8 cellular contexts compared by ENCODE assay signal in genomic region chr11:44775366-44776356, GRCh38. TPM values are rescaled to one million over a fixed set of nuclear protein-coding genes. Genes with fewer than 3 reads are reported as not detected.
DNase-seq lines count a peak whose midpoint lies in the region; ATAC-seq, FAIRE-seq and TF ChIP-seq lines count a peak whose summit lies in the region.

No MANE protein-coding gene starts in this region.

- no peaks in the 10 kb centered on the region for H3K4me1 ChIP-seq in fibroblast of lung (ENCODE audit: control insufficient read depth, extremely low read depth, insufficient read depth, low read length)

- DNase-seq in AG20443 (ENCODE audit: low spot score): peak; percentile 66
- DNase-seq in GM19240 (ENCODE audit: insufficient read length, low spot score): peak; percentile 45
- peak; percentile 85 for DNase-seq in NCI-H82 treated with DMSO at 0.1 percent for 48 hours (lab: John Stamatoyannopoulos, UW; ENCODE audit: unreplicated experiment)
- DNase-seq in activated CD8-positive, alpha-beta memory T cell treated with anti-CD3 and anti-CD28 coated beads, Interleukin-2, amount 50 U/mL, for 1 hour (ENCODE audit: extremely low read depth): peak; percentile 19
- DNase-seq in fibroblast of lung (ENCODE audit: low read depth in 2 of 2): peak; percentile 25 to 26
- DNase-seq in osteocyte (ENCODE audit: extremely low spot score, unreplicated experiment): no peak
- peak; percentile 82 for DNase-seq in urothelium cell line (ENCODE audit: low spot score)

- H3K36me3 Mint-ChIP-seq in osteocyte (ENCODE audit: unreplicated experiment): no peaks in the 10 kb centered on the region

- no peak overlapping the region for H3K4me3 Mint-ChIP-seq in osteocyte (ENCODE audit: unreplicated experiment)

- H3K9me3 Mint-ChIP-seq in osteocyte (ENCODE audit: unreplicated experiment): no peaks in the 10 kb centered on the region

- no peak for ATAC-seq in HG02870 (IDR thresholded peaks at IDR 0.05; ENCODE audit: unreplicated experiment)

- no peaks in the 10 kb centered on the region for H3K79me2 ChIP-seq in fibroblast of lung (ENCODE audit: control insufficient read depth, insufficient read depth, low read length)

- H3K4me2 ChIP-seq in fibroblast of lung (ENCODE audit: extremely low read depth, insufficient read depth, low read length): no peak overlapping the region

- no peak overlapping the region for H3K4me3 ChIP-seq in fibroblast of lung (replicated peaks in 1 of 4; ENCODE audit: control extremely low read depth in 1 of 4, insufficient read depth in 1 of 4, low read depth in 3 of 4, low read length in 4 of 4)

- FAIRE-seq in urothelium cell line (lab: Jason Lieb, UNC): peak; percentile 9

- no peaks in the 10 kb centered on the region for H3K9me3 ChIP-seq in fibroblast of lung (ENCODE audit: control insufficient read depth, insufficient read depth, low read depth, low read length)

- no peak overlapping the region for H3K9ac ChIP-seq in fibroblast of lung (ENCODE audit: insufficient read depth, low read length)

- no peaks in the 10 kb centered on the region for H3K36me3 ChIP-seq in fibroblast of lung (ENCODE audit: control insufficient read depth, insufficient read depth, low read length)

- no peak overlapping the region for H3K27ac ChIP-seq in fibroblast of lung (ENCODE audit: insufficient read depth, low read length)

- H2AFZ ChIP-seq in fibroblast of lung (ENCODE audit: low read length): no peak overlapping the region

- no peak overlapping the region for H3K27ac Mint-ChIP-seq in osteocyte (ENCODE audit: unreplicated experiment)

- peak; percentile 61 to 65 for TF ChIP-seq CTCF in fibroblast of lung (conservative IDR thresholded peaks at IDR 0.05 in 1 of 2, IDR thresholded peaks at IDR 0.05 in 1 of 2; ENCODE audit: low read depth in 1 of 2, low read length in 2 of 2)
- peak; percentile 70 for TF ChIP-seq CTCF in osteocyte (IDR thresholded peaks at IDR 0.05)

- H3K27me3 Mint-ChIP-seq in osteocyte (ENCODE audit: unreplicated experiment): no peaks in the 10 kb centered on the region

- peaks cover 18% of the 10 kb centered on the region for H3K4me1 Mint-ChIP-seq in osteocyte (ENCODE audit: unreplicated experiment)

- H4K20me1 ChIP-seq in fibroblast of lung (ENCODE audit: control insufficient read depth, extremely low read depth, insufficient read depth, low read length): no peaks in the 10 kb centered on the region

- peaks cover 14% of the 10 kb centered on the region for H3K27me3 ChIP-seq in fibroblast of lung (ENCODE audit: control insufficient read depth, insufficient read depth, low read length)

RNA-seq across cellular contexts. Expression of gene TSPAN18, which starts 48.9 kb away (rescaled TPM):
- total RNA-seq in fibroblast of lung (0.26 TPM in 1 of 2 replicates, not detected in the other), osteocyte (13.4 and 14.2 TPM in 2 replicates)
- 0.09 and 0.15 TPM in 2 replicates for polyA plus RNA-seq in fibroblast of lung
- 0.20 and 0.58 TPM in 2 replicates for polyA plus RNA-seq in fibroblast of lung (2012)
- 0.55 TPM in 1 of 2 replicates, not detected in the other for polyA minus RNA-seq in fibroblast of lung (ENCODE audit: low replicate concordance)

Comparison
In these comparisons a context has a peak if more than half of its experiments do, and no peak if none do; other contexts are left out.
1. RNA of gene TSPAN18, which starts 48.9 kb away (total RNA-seq): 13.4 to 14.2 TPM in osteocyte; 0.26 TPM in fibroblast of lung; every median in the first group is over 10 times any median in the second.